17 cellular contexts compared by ENCODE assay signal in the genomic region with DNA sequence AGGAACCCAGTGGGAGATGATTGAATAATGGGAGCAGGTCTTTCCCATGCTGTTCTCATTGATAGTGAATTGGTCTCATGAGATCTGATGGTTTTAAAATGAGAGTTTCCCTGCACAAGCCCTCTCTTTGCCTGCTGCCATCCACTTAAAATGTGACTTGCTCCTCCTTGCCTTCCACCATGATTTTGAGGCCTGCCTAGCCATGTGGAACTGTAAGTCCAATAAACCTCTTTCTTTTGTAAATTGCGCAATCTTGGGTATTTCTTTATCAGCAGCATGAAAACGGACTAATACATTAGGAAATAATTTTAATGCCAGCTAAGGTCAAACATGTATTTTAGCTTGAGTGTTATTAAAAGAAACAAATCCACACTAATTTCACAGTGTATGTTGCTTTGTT.
DNase-seq lines count a peak whose midpoint lies in the region; ATAC-seq, FAIRE-seq and TF ChIP-seq lines count a peak whose summit lies in the region.
"Had no signal": no experiment of that assay in that cellular context is flagged by ENCODE, and none has a peak within 500 bp of the region (broad histone marks: within the 10 kb centered on the region; RNA-seq: fewer than 3 reads in every experiment).

No MANE protein-coding gene starts in this region.

- H3K36me3 ChIP-seq in HUES48 (ENCODE audit: control insufficient read depth, insufficient read depth, low read length) = no peaks in the 10 kb centered on the region
- H3K36me3 ChIP-seq in K562 (ENCODE audit: control insufficient read depth, insufficient read depth, low read length) = no peaks in the 10 kb centered on the region
- H3K36me3 ChIP-seq in ovary = no peaks in the 10 kb centered on the region

- H3K4me2 ChIP-seq in A549 (no peak overlapping the region), K562 (ENCODE audit: insufficient read depth, low read length) (no peak overlapping the region)

- H3K9me3 ChIP-seq in A549 (0 out of 3 replicates have a peak, but pooled peaks cover 5% of the 10 kb centered on the region), HUES48 (ENCODE audit: control insufficient read depth, insufficient read depth, low read length) (peaks cover 29% of the 10 kb centered on the region), K562 (replicated peaks; ENCODE audit: control insufficient read depth, insufficient read depth, low read depth, low read length) (no peaks in the 10 kb centered on the region), ovary (no peaks in the 10 kb centered on the region)

- no peak for TF ChIP-seq POLR2A in A549 (IDR thresholded peaks at IDR 0.05; ENCODE audit: low read length)
- TF ChIP-seq POLR2A in K562 (conservative IDR thresholded peaks at IDR 0.05) = no peak
- TF ChIP-seq POLR2A in ovary (IDR thresholded peaks at IDR 0.05) = no peak

- H2AFZ ChIP-seq in K562 (ENCODE audit: low read depth, low read length) = no peak overlapping the region
- H2AFZ ChIP-seq: GM23248 had no signal

- CTCF ChIA-PET in A549 (lab: Yijun Ruan, JAX) (no interaction called here), K562 (lab: Yijun Ruan, JAX; ENCODE audit: low intra/inter-chr PET ratio) (no interaction called here)

- TF ChIP-seq RAD21 in A549 (conservative IDR thresholded peaks at IDR 0.05 in 1 of 2, IDR thresholded peaks at IDR 0.05 in 1 of 2) (no peak), K562 (CRISPR knock-in tag; conservative IDR thresholded peaks at IDR 0.05 in 1 of 2, IDR thresholded peaks at IDR 0.05 in 1 of 2) (no peak)

- no peaks in the 10 kb centered on the region for H3K79me2 ChIP-seq in K562 (ENCODE audit: control insufficient read depth, insufficient read depth, low read length)

- WGBS in A549 (ENCODE audit: missing lambda C conversion rate) = 48% methylated on average over 2 of the region's 2 CpGs
- WGBS in K562 (ENCODE audit: insufficient coverage, low coverage, missing lambda C conversion rate) = 0% methylated on average over 2 of the region's 2 CpGs
- 68 to 83% (median 69%) methylated on average over 2 of the region's 2 CpGs for WGBS in ovary, 3 donors

- H3K27ac ChIP-seq in A549 (no peak overlapping the region), HUES48 (ENCODE audit: low read depth, low read length) (no peak overlapping the region), K562 (ENCODE audit: extremely low read depth, low read depth, low read length) (no peak overlapping the region), ovary (no peak overlapping the region)
- H3K27ac ChIP-seq: GM23248 had no signal

- TF ChIP-seq EP300 in A549 (IDR thresholded peaks at IDR 0.05) (no peak), K562 (IDR thresholded peaks at IDR 0.05; ENCODE audit: low read length) (no peak), ovary (IDR thresholded peaks at IDR 0.05) (no peak)

- no TSS peak for BruUV-seq in K562 (replicated peaks; lab: Mats Ljungman, UMichigan)

- H3K9me1 ChIP-seq in K562 (ENCODE audit: control insufficient read depth, insufficient read depth, low read length) = no peaks in the 10 kb centered on the region

- no peak for DNase-seq in A549 (ENCODE audit: low read depth in 1 of 2, low spot score in 1 of 2)
- DNase-seq in K562 (ENCODE audit: extremely low read depth in 1 of 4, low spot score in 3 of 4) = no peak
- DNase-seq in NCI-H2029 (lab: John Stamatoyannopoulos, UW) = no peak
- no peak for DNase-seq in ovary
- no peak for DNase-seq in SIG-M5 treated with dmso at 0.1 percent for 504 hours (lab: John Stamatoyannopoulos, UW; ENCODE audit: unreplicated experiment)
- DNase-seq: 8988T; C1 segment of cervical spinal cord; Calu3; CD4-positive, alpha-beta memory T cell; COR-L47; DMS53; DMS79 treated with DMSO at 0.1 percent for 48 hours; GM23248; H9; HFFc6 had no signal

- POLR2A ChIA-PET in A549 (lab: Yijun Ruan, JAX) (no interaction called here), K562 (lab: Yijun Ruan, JAX) (no interaction called here)

- no peaks in the 10 kb centered on the region for H4K20me1 ChIP-seq in K562 (replicated peaks; ENCODE audit: control insufficient read depth, insufficient read depth, low read length)

- no peak overlapping the region for H3K9ac ChIP-seq in HUES48 (ENCODE audit: low read depth, low read length)
- H3K9ac ChIP-seq in K562 (ENCODE audit: insufficient read depth in 1 of 2, low read depth in 2 of 2, low read length in 2 of 2) = no peak overlapping the region
- H3K9ac ChIP-seq: GM23248 had no signal

- in situ Hi-C loops in K562 (cut with MboI) = no loop called here

- H3K4me3 ChIP-seq in A549 = no peak overlapping the region
- peak overlapping the region; percentile 32; the same call in 1 of the 2 replicates for H3K4me3 ChIP-seq in HUES48 (ENCODE audit: low read depth, low read length)
- H3K4me3 ChIP-seq in K562 = no peak overlapping the region
- H3K4me3 ChIP-seq in ovary = no peak overlapping the region
- H3K4me3 ChIP-seq: GM23248 had no signal

- no peak for FAIRE-seq in A549 (lab: Jason Lieb, UNC)
- no peak for FAIRE-seq in K562 (lab: Jason Lieb, UNC)
- FAIRE-seq: GM12892 had no signal

- no peaks in the 10 kb centered on the region for H3K4me1 ChIP-seq in A549
- peaks cover 34% of the 10 kb centered on the region for H3K4me1 ChIP-seq in HUES48 (ENCODE audit: control insufficient read depth, insufficient read depth, low read length)
- H3K4me1 ChIP-seq in K562 (replicated peaks in 1 of 2; ENCODE audit: control insufficient read depth in 2 of 2, insufficient read depth in 2 of 2, low read length in 2 of 2) = no peaks in the 10 kb centered on the region
- no peaks in the 10 kb centered on the region for H3K4me1 ChIP-seq in ovary (ENCODE audit: insufficient read depth)

- H3K27me3 ChIP-seq in HUES48 (ENCODE audit: control insufficient read depth, insufficient read depth, low read length) = no peaks in the 10 kb centered on the region
- no peaks in the 10 kb centered on the region for H3K27me3 ChIP-seq in K562 (ENCODE audit: control insufficient read depth in 2 of 2, insufficient read depth in 2 of 2, low read length in 2 of 2)
- H3K27me3 ChIP-seq in ovary = no peaks in the 10 kb centered on the region

- ATAC-seq in A549 (no peak), K562 (no peak)

- intact Hi-C loops in K562 (cut with micrococcal nuclease) = no loop called here
- intact Hi-C loops in ovary (cut with DNase I) = no loop called here

- TF ChIP-seq CTCF in A549 (IDR thresholded peaks at IDR 0.05) = no peak
- no peak for TF ChIP-seq CTCF in K562 (IDR thresholded peaks at IDR 0.05 in 2 of 3, conservative IDR thresholded peaks at IDR 0.05 in 1 of 3; ENCODE audit: insufficient read depth in 2 of 3, low read depth in 1 of 3, low read length in 3 of 3)
- no peak for TF ChIP-seq CTCF in ovary (IDR thresholded peaks at IDR 0.05)

TF ChIP-seq in A549, 52 proteins besides CTCF, POLR2A, EP300 and RAD21:
- TF ChIP-seq FOXS1 (CRISPR knock-in tag; IDR thresholded peaks at IDR 0.05) (no peak), CEBPB (IDR thresholded peaks at IDR 0.05) (peak; percentile 80 to 84)

TF ChIP-seq in K562, 482 proteins besides CTCF, POLR2A, EP300 and RAD21:
- TF ChIP-seq CEBPB (tag; IDR thresholded peaks at IDR 0.05) = peak; percentile 73
- TF ChIP-seq ZNF311 (CRISPR knock-in tag; IDR thresholded peaks at IDR 0.05) = no peak
- no peak for TF ChIP-seq YBX1 (IDR thresholded peaks at IDR 0.05)
- TF ChIP-seq ELF1 (tag; IDR thresholded peaks at IDR 0.05) = no peak
- no peak for TF ChIP-seq STAT5A (IDR thresholded peaks at IDR 0.05; ENCODE audit: borderline replicate concordance, low read length)
- no peak for TF ChIP-seq CEBPG (CRISPR knock-in tag; IDR thresholded peaks at IDR 0.05)
- peak in 1 of 2 experiments; percentile 90; a peak in 2 of 4 replicates for TF ChIP-seq CEBPG (tag; conservative IDR thresholded peaks at IDR 0.05 in 1 of 2, IDR thresholded peaks at IDR 0.05 in 1 of 2)

Comparison
In these comparisons a context has a peak if more than half of its experiments do, and no peak if none do; other contexts are left out.
1. Of the 35 proteins assayed by ChIP-seq in both K562 and A549: peak only in K562: none; only in A549: none; in both: CEBPB; in neither: 34.